Comparison of ENCODE assay signal across 8 cellular contexts in genomic region chr16:84175351-84176081, GRCh38. TPM values are rescaled to one million over a fixed set of nuclear protein-coding genes. Genes with fewer than 3 reads are reported as not detected.
DNase-seq lines count a peak whose midpoint lies in the region; ATAC-seq and TF ChIP-seq lines count a peak whose summit lies in the region.

No MANE protein-coding gene starts in this region.

- peak overlapping the region; percentile 75 for H3K27ac ChIP-seq in HL-60 (replicated peaks)

- peaks cover 12% of the 10 kb centered on the region for H3K27me3 Mint-ChIP-seq in activated naive CD4-positive, alpha-beta T cell treated with anti-CD3 and anti-CD28 coated beads, Interleukin-2, amount 10 ng/mL, durations not matched to agents 7 days and 5 days

- H3K36me3 Mint-ChIP-seq in activated naive CD4-positive, alpha-beta T cell treated with anti-CD3 and anti-CD28 coated beads, Interleukin-2, amount 10 ng/mL, durations not matched to agents 7 days and 5 days = peaks cover 2% of the 10 kb centered on the region

- H3K9me3 Mint-ChIP-seq in activated naive CD4-positive, alpha-beta T cell treated with anti-CD3 and anti-CD28 coated beads, Interleukin-2, amount 10 ng/mL, durations not matched to agents 7 days and 5 days = no peaks in the 10 kb centered on the region

- peak; percentile 84 for TF ChIP-seq CTCF in HL-60 (IDR thresholded peaks at IDR 0.05; ENCODE audit: insufficient read depth, low read length)

- no peak overlapping the region for H3K27ac Mint-ChIP-seq in activated naive CD4-positive, alpha-beta T cell treated with anti-CD3 and anti-CD28 coated beads, Interleukin-2, amount 10 ng/mL, durations not matched to agents 7 days and 5 days

- no peak overlapping the region for H3K4me3 ChIP-seq in HL-60 (replicated peaks; ENCODE audit: insufficient read depth, low read length)

- ATAC-seq in GM19455 (IDR thresholded peaks at IDR 0.05; ENCODE audit: unreplicated experiment) = peak; percentile 66
- ATAC-seq in Right ventricle myocardium superior (ENCODE audit: poor library complexity) = peak; percentile 52
- ATAC-seq in sciatic nerve = peak; percentile 55

- intact Hi-C loops in Right ventricle myocardium superior (cut with DNase I) = no loop called here
- intact Hi-C loops in sciatic nerve (cut with DNase I) = no loop called here

- no peak overlapping the region for H3K4me3 Mint-ChIP-seq in activated naive CD4-positive, alpha-beta T cell treated with anti-CD3 and anti-CD28 coated beads, Interleukin-2, amount 10 ng/mL, durations not matched to agents 7 days and 5 days

- CTCF ChIA-PET in activated naive CD4-positive, alpha-beta T cell treated with anti-CD3 and anti-CD28 coated beads, Interleukin-2, amount 10 ng/mL, durations not matched to agents 7 days and 5 days (lab: Charles Lee) = interaction anchor here (0.6 to 10.5 kb wide), 20 partner anchors 8 to 708 kb away, joined by 3 to 123 read pairs (median 4); partner anchors contain the start of genes DNAAF1, HSDL1, MBTPS1 and SLC38A8

- peak; percentile 85 for DNase-seq in CD1c-positive myeloid dendritic cell (ENCODE audit: extremely low spot score)
- DNase-seq in HL-60 (ENCODE audit: low read depth in 1 of 2, low spot score in 1 of 2) = peak; percentile 41 to 80
- peak; percentile 62 for DNase-seq in RKO (ENCODE audit: low spot score)
- peak; percentile 77 for DNase-seq in activated naive CD4-positive, alpha-beta T cell treated with anti-CD3 and anti-CD28 coated beads, Interleukin-2, amount 10 ng/mL, durations not matched to agents 7 days and 5 days
- DNase-seq in Right ventricle myocardium superior = no peak
- no peak for DNase-seq in sciatic nerve (ENCODE audit: low spot score)
- DNase-seq in mesenteric fat pad (ENCODE audit: low spot score) = no peak

- no peaks in the 10 kb centered on the region for H3K27me3 ChIP-seq in HL-60 (ENCODE audit: insufficient read depth, poor library complexity, severe bottlenecking)

- H3K4me1 Mint-ChIP-seq in activated naive CD4-positive, alpha-beta T cell treated with anti-CD3 and anti-CD28 coated beads, Interleukin-2, amount 10 ng/mL, durations not matched to agents 7 days and 5 days = no peaks in the 10 kb centered on the region

RNA-seq across cellular contexts. Expression of gene TAF1C, which starts 11.3 kb away (rescaled TPM):
- total RNA-seq in Right ventricle myocardium superior (29.3 TPM), sciatic nerve (43.2 TPM), mesenteric fat pad (44.5 TPM)

RNA-seq across cellular contexts. Expression of gene ADAD2, which starts 15.4 kb away (rescaled TPM):
- total RNA-seq in Right ventricle myocardium superior = 0.65 TPM
- not detected for total RNA-seq in sciatic nerve
- total RNA-seq in mesenteric fat pad = not detected

RNA-seq across cellular contexts. Expression of gene DNAAF1, which starts 30.4 kb away (rescaled TPM):
- total RNA-seq in Right ventricle myocardium superior (not detected), sciatic nerve (1.4 TPM), mesenteric fat pad (not detected)

RNA-seq across cellular contexts. Expression of gene HSDL1, which starts 30.5 kb away (rescaled TPM):
- 22.6 TPM for total RNA-seq in Right ventricle myocardium superior
- total RNA-seq in sciatic nerve = 31.3 TPM
- 23.1 TPM for total RNA-seq in mesenteric fat pad

RNA-seq across cellular contexts. Expression of gene MBTPS1, which starts 58.8 kb away (rescaled TPM):
- total RNA-seq in Right ventricle myocardium superior (67.3 TPM), sciatic nerve (91.1 TPM), mesenteric fat pad (70.9 TPM)

Comparison
In these comparisons a context has a peak if more than half of its experiments do, and no peak if none do; other contexts are left out.
1. DNase-seq: peak in CD1c-positive myeloid dendritic cell (single experiment), HL-60 (2 of 2), RKO (single experiment) and activated naive CD4-positive, alpha-beta T cell treated with anti-CD3 and anti-CD28 coated beads, Interleukin-2, amount 10 ng/mL, durations not matched to agents 7 days and 5 days (single experiment); none in Right ventricle myocardium superior (single experiment), sciatic nerve (single experiment) and mesenteric fat pad (single experiment).
2. Peak in every context shown above with its lines, with median percentiles within 50 percentile points of each other: ATAC-seq.